Comparison of ENCODE assay signal across 8 cellular contexts in genomic region chr1:115706774-115707425, GRCh38.
DNase-seq lines count a peak whose midpoint lies in the region; ATAC-seq and TF ChIP-seq lines count a peak whose summit lies in the region.

No MANE protein-coding gene starts in this region.

- DNase-seq in GM06990 (ENCODE audit: extremely low read depth, insufficient read length) (no peak), NCI-H526 (lab: John Stamatoyannopoulos, UW) (peak; percentile 47 to 77), choroid plexus epithelial cell (ENCODE audit: low read depth) (peak; percentile 86), lung microvascular endothelial cell (ENCODE audit: low read depth in 2 of 2) (peak; percentile 61 to 65)
- no peak for DNase-seq in effector CD8-positive, alpha-beta T cell (lab: John Stamatoyannopoulos, UW)

- TF ChIP-seq CTCF in GM06990 (IDR thresholded peaks at IDR 0.05; ENCODE audit: insufficient read depth, low read length, poor library complexity, severe bottlenecking) (peak; percentile 71), choroid plexus epithelial cell (conservative IDR thresholded peaks at IDR 0.05; ENCODE audit: low read depth, low read length) (peak; percentile 83)

- no peaks in the 10 kb centered on the region for H3K36me3 ChIP-seq in GM06990 (ENCODE audit: control insufficient read depth, insufficient read depth, low read length)

- no peak overlapping the region for H3K4me3 ChIP-seq in GM06990 (replicated peaks; ENCODE audit: low read depth, low read length)
- no peak overlapping the region for H3K4me3 ChIP-seq in choroid plexus epithelial cell (ENCODE audit: low read depth, low read length)

- peaks cover 2% of the 10 kb centered on the region for H3K27me3 ChIP-seq in GM06990 (replicated peaks; ENCODE audit: control insufficient read depth, insufficient read depth, low read length)

- ATAC-seq in HG02759 (IDR thresholded peaks at IDR 0.05; ENCODE audit: unreplicated experiment) = peak; percentile 81
- ATAC-seq in HG03025 (IDR thresholded peaks at IDR 0.05; ENCODE audit: low FRiP score, unreplicated experiment) = no peak
- ATAC-seq in GM18861 (IDR thresholded peaks at IDR 0.05; ENCODE audit: unreplicated experiment) = no peak

Comparison
In these comparisons a context has a peak if more than half of its experiments do, and no peak if none do; other contexts are left out.
1. DNase-seq: peak in NCI-H526 (2 of 2), choroid plexus epithelial cell (single experiment) and lung microvascular endothelial cell (2 of 2); none in GM06990 (single experiment) and effector CD8-positive, alpha-beta T cell (single experiment).